ENCODE assay signal across 28 cellular contexts in genomic region chr3:65347166-65347565, GRCh38.
"Had no signal": no experiment of that assay in that cellular context is flagged by ENCODE, and none has a peak within 500 bp of the region (broad histone marks: within the 10 kb centered on the region; RNA-seq: fewer than 3 reads in every experiment).

No MANE protein-coding gene starts in this region.

- H3K27ac Mint-ChIP-seq: immature natural killer cell; naive thymus-derived CD4-positive, alpha-beta T cell; natural killer cell treated with Interleukin-12 subunit alpha and Interleukin-12 subunit beta and Interleukin-15 and Interleukin-18, amount 100 ng/mL, for 72 hours; progenitor cell of endocrine pancreas; stimulated activated memory B cell treated with anti-CD40 and anti-IgM and Interleukin-4, amounts not matched to agents 10 μg/mL and 1 μg/mL and 100 μg/mL, for 72 hours; stimulated activated naive CD8-positive, alpha-beta T cell treated with anti-CD3 and anti-CD28 coated beads, Interleukin-15, Interleukin-2, amounts not matched to agents 100 ng/mL and 50 ng/mL, for 24 hours had no signal

- H3K27me3 ChIP-seq: left lung, ovary, right atrium auricular region, right lobe of liver, suprapubic skin, tibial artery, upper lobe of right lung, uterus had no signal

- H3K36me3 Mint-ChIP-seq: immature natural killer cell; naive thymus-derived CD4-positive, alpha-beta T cell; natural killer cell treated with Interleukin-12 subunit alpha and Interleukin-12 subunit beta and Interleukin-15 and Interleukin-18, amount 100 ng/mL, for 72 hours; stimulated activated memory B cell treated with anti-CD40 and anti-IgM and Interleukin-4, amounts not matched to agents 10 μg/mL and 1 μg/mL and 100 μg/mL, for 72 hours had no signal

- ATAC-seq: left lung; mucosa of descending colon; naive thymus-derived CD4-positive, alpha-beta T cell; natural killer cell treated with Interleukin-12 subunit alpha and Interleukin-12 subunit beta and Interleukin-15 and Interleukin-18, amount 100 ng/mL, for 72 hours; right lobe of liver; stimulated activated memory B cell treated with anti-CD40 and anti-IgM and Interleukin-4, amounts not matched to agents 10 μg/mL and 1 μg/mL and 100 μg/mL, for 72 hours; upper lobe of right lung had no signal

- H3K9me3 Mint-ChIP-seq: stimulated activated naive CD8-positive, alpha-beta T cell treated with anti-CD3 and anti-CD28 coated beads, Interleukin-15, Interleukin-2, amounts not matched to agents 100 ng/mL and 50 ng/mL, for 24 hours had no signal

- H3K4me2 ChIP-seq: smooth muscle cell had no signal

- H3K9me3 ChIP-seq: left lung, mucosa of descending colon, ovary, right atrium auricular region, right lobe of liver, suprapubic skin, thoracic aorta, tibial artery, upper lobe of right lung, uterus had no signal

- DNase-seq: hypothalamus; immature natural killer cell; kidney; left colon; left lung; midbrain; mucosa of descending colon; naive thymus-derived CD4-positive, alpha-beta T cell; ovary; right lobe of liver; stimulated activated CD4-positive, alpha-beta T cell treated with anti-CD3 and anti-CD28 coated beads, Interleukin-1b, Interleukin-23, amount 100 ng/mL, for 48 hours; stimulated activated CD4-positive, alpha-beta T cell treated with anti-CD3 and anti-CD28 coated beads, Interleukin-2, amount 100 ng/mL, for 48 hours; stimulated activated CD4-positive, alpha-beta T cell treated with anti-CD3 and anti-CD28 coated beads, Interleukin-4, amount 100 ng/mL, for 4 hours; stimulated activated CD8-positive, alpha-beta memory T cell treated with anti-CD3 and anti-CD28 coated beads, Interleukin-4, amount 100 ng/mL, for 48 hours; tibial artery; trophoblast cell; upper lobe of right lung; uterus had no signal

- H3K4me3 Mint-ChIP-seq: immature natural killer cell; naive thymus-derived CD4-positive, alpha-beta T cell; natural killer cell treated with Interleukin-12 subunit alpha and Interleukin-12 subunit beta and Interleukin-15 and Interleukin-18, amount 100 ng/mL, for 72 hours; stimulated activated memory B cell treated with anti-CD40 and anti-IgM and Interleukin-4, amounts not matched to agents 10 μg/mL and 1 μg/mL and 100 μg/mL, for 72 hours; stimulated activated naive CD8-positive, alpha-beta T cell treated with anti-CD3 and anti-CD28 coated beads, Interleukin-15, Interleukin-2, amounts not matched to agents 100 ng/mL and 50 ng/mL, for 24 hours had no signal

- H3K27me3 Mint-ChIP-seq: natural killer cell treated with Interleukin-12 subunit alpha and Interleukin-12 subunit beta and Interleukin-15 and Interleukin-18, amount 100 ng/mL, for 72 hours; stimulated activated memory B cell treated with anti-CD40 and anti-IgM and Interleukin-4, amounts not matched to agents 10 μg/mL and 1 μg/mL and 100 μg/mL, for 72 hours; stimulated activated naive CD8-positive, alpha-beta T cell treated with anti-CD3 and anti-CD28 coated beads, Interleukin-15, Interleukin-2, amounts not matched to agents 100 ng/mL and 50 ng/mL, for 24 hours had no signal

- H3K4me3 ChIP-seq: left lung, lung, mucosa of descending colon, ovary, right atrium auricular region, right lobe of liver, smooth muscle cell, suprapubic skin, thoracic aorta, tibial artery, upper lobe of right lung, uterus had no signal

- H3K36me3 ChIP-seq: left lung, ovary, right atrium auricular region, right lobe of liver, suprapubic skin, thoracic aorta, tibial artery, upper lobe of right lung, uterus had no signal

- H3K4me1 ChIP-seq: left lung, right atrium auricular region, right lobe of liver, suprapubic skin, tibial artery, upper lobe of right lung, uterus had no signal

- H3K27ac ChIP-seq: left lung, ovary, right atrium auricular region, right lobe of liver, suprapubic skin, thoracic aorta, tibial artery, upper lobe of right lung, uterus had no signal

- FAIRE-seq: islet of Langerhans, kidney had no signal

- H3K4me1 Mint-ChIP-seq: immature natural killer cell; naive thymus-derived CD4-positive, alpha-beta T cell; stimulated activated memory B cell treated with anti-CD40 and anti-IgM and Interleukin-4, amounts not matched to agents 10 μg/mL and 1 μg/mL and 100 μg/mL, for 72 hours had no signal
